Comparison of ENCODE assay signal across 10 cellular contexts in genomic region chr15:99408236-99409096, GRCh38.
DNase-seq lines count a peak whose midpoint lies in the region; ATAC-seq, FAIRE-seq and TF ChIP-seq lines count a peak whose summit lies in the region.
"Had no signal": no experiment of that assay in that cellular context is flagged by ENCODE, and none has a peak within 500 bp of the region (broad histone marks: within the 10 kb centered on the region; RNA-seq: fewer than 3 reads in every experiment).

No MANE protein-coding gene starts in this region.

- peaks cover 24% of the 10 kb centered on the region for H3K4me1 Mint-ChIP-seq in CD8-positive, alpha-beta T cell (ENCODE audit: low read depth)

- no peak overlapping the region for H3K4me3 Mint-ChIP-seq in CD8-positive, alpha-beta T cell

- TF ChIP-seq CTCF in pancreas (IDR thresholded peaks at IDR 0.05), result no peak
- no peak for TF ChIP-seq CTCF in CD8-positive, alpha-beta T cell (IDR thresholded peaks at IDR 0.05)

- no peaks in the 10 kb centered on the region for H3K9me3 Mint-ChIP-seq in CD8-positive, alpha-beta T cell

- H3K27ac Mint-ChIP-seq in CD8-positive, alpha-beta T cell, result no peak overlapping the region

- no peak overlapping the region for H3K27ac ChIP-seq in pancreas
- H3K27ac ChIP-seq in CD8-positive, alpha-beta T cell (ENCODE audit: low read depth, low read length), result no peak overlapping the region

- 66 to 67% methylated on average over 12 of the region's 12 CpGs for WGBS in pancreas, 2 donors

- H3K36me3 Mint-ChIP-seq in CD8-positive, alpha-beta T cell, result no peaks in the 10 kb centered on the region

- CTCF ChIA-PET in CD8-positive, alpha-beta T cell (lab: Charles Lee), result interaction anchor here (1.2 to 3.7 kb wide), 12 partner anchors 13 to 299 kb away, joined by 3 to 34 read pairs (median 5); partner anchors contain the start of gene MEF2A

- H3K4me1 ChIP-seq in pancreas, result no peaks in the 10 kb centered on the region
- peaks cover 20% of the 10 kb centered on the region for H3K4me1 ChIP-seq in CD8-positive, alpha-beta T cell (ENCODE audit: insufficient read depth, low read length)

- POLR2A ChIA-PET in CD8-positive, alpha-beta T cell (lab: Charles Lee), result interaction anchor here (0.9 to 1.9 kb wide), 3 partner anchors 12 to 296 kb away, joined by 3 to 7 read pairs (median 3); no protein-coding TSS in a partner anchor

- H3K27me3 ChIP-seq in pancreas, result no peaks in the 10 kb centered on the region
- no peaks in the 10 kb centered on the region for H3K27me3 ChIP-seq in CD8-positive, alpha-beta T cell (ENCODE audit: insufficient read depth, low read length)
- H3K27me3 ChIP-seq: Peyer's patch had no signal

- no peak overlapping the region for H3K4me3 ChIP-seq in pancreas
- no peak overlapping the region for H3K4me3 ChIP-seq in CD8-positive, alpha-beta T cell (ENCODE audit: low read depth, low read length)
- H3K4me3 ChIP-seq: Peyer's patch had no signal

- H3K27me3 Mint-ChIP-seq in CD8-positive, alpha-beta T cell (ENCODE audit: low read depth), result no peaks in the 10 kb centered on the region

- FAIRE-seq in pancreas (lab: Jason Lieb, UNC), result no peak
- FAIRE-seq: islet of Langerhans had no signal

- no peaks in the 10 kb centered on the region for H3K9me3 ChIP-seq in pancreas
- no peaks in the 10 kb centered on the region for H3K9me3 ChIP-seq in CD8-positive, alpha-beta T cell (ENCODE audit: low read length)
- H3K9me3 ChIP-seq: Peyer's patch had no signal

- no peaks in the 10 kb centered on the region for H3K36me3 ChIP-seq in pancreas
- no peaks in the 10 kb centered on the region for H3K36me3 ChIP-seq in CD8-positive, alpha-beta T cell (ENCODE audit: insufficient read depth, low read length)
- H3K36me3 ChIP-seq: Peyer's patch had no signal

- ATAC-seq in pancreas (peak in 3 of 4 donors; percentile 28 to 29 (median 28)), HG03045 (IDR thresholded peaks at IDR 0.05; ENCODE audit: unreplicated experiment) (no peak), GM18502 (IDR thresholded peaks at IDR 0.05; ENCODE audit: poor library complexity, unreplicated experiment) (no peak)
- no peak for ATAC-seq in CD8-positive, alpha-beta T cell

- intact Hi-C loops in pancreas (cut with DNase I), result no loop called here
- intact Hi-C loops in CD8-positive, alpha-beta T cell (cut with DNase I, micrococcal nuclease), result loop anchor here (1.0 to 5.0 kb wide), 5 partner anchors 34 to 296 kb away; partner anchors contain the start of gene MEF2A (in 1 of the 2)

- DNase-seq in AG08395 (ENCODE audit: low spot score) (peak; percentile 80), NCI-H2171 (lab: John Stamatoyannopoulos, UW) (peak; percentile 64), fibroblast of gingiva (ENCODE audit: low read depth) (peak; percentile 84), pancreas (no peak), UCSD-AML1 (lab: John Stamatoyannopoulos, UW; ENCODE audit: unreplicated experiment) (no peak)
- DNase-seq in CD8-positive, alpha-beta T cell, result no peak

Comparison
In these comparisons a context has a peak if more than half of its experiments do, and no peak if none do; other contexts are left out.
1. DNase-seq: peak in AG08395 (single experiment), NCI-H2171 (single experiment) and fibroblast of gingiva (single experiment); none in pancreas (0 of 6), CD8-positive, alpha-beta T cell (0 of 7) and UCSD-AML1 (single experiment).
2. ATAC-seq: peak in pancreas (3 of 4); none in CD8-positive, alpha-beta T cell (single experiment), HG03045 (single experiment) and GM18502 (single experiment).
3. intact Hi-C loops: an anchor here in CD8-positive, alpha-beta T cell (1.0 to 5.0 kb wide); none called in pancreas.